1 cellular context compared by ENCODE assay signal in the genomic region with DNA sequence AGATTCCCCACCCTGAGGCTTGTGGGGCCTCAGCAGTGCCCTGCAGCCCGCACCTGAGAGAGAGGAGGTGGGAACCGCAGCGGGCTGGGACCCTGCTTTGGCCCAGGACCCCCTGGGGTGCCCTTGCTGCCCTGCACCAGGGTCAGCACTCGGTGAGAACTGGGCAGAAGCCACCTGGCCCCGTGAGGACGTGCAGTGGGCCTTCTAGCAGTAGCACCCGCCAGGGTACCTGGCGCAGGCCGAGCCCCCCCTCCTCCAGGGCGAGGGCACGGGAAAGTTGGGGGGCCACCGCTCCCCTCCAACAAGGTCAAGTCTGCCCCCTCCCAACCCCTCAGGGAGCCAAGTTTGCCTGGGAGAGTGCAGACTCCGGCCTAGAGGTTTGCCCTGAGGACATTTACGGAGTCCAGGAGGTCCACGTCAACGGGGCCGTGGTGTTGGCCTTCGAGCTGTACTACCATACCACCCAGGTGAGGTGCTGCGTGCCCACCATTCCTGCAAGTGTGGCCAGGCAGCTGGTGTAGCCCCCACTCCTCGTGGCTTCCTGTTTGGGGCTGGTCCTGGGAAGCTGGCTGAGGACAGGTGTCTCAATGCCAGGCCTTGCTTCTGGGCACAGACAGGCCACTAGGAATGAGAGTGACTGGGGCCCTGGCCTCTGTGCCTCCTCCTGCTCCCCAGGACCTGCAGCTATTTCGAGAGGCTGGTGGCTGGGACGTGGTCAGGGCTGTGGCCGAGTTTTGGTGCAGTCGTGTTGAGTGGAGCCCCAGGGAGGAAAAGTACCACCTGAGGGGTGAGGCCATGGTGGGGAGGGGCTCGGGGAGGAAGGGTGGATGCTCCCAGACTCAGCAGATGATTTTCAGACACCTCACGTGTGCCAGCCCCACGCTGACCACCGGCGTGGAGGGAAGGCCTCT.
TF ChIP-seq lines count a peak whose summit lies in the region.

No MANE protein-coding gene starts in this region.

TF ChIP-seq in H1, 55 proteins besides CTCF, POLR2A, EP300 and RAD21:
- no peak for TF ChIP-seq TAF1 (IDR thresholded peaks at IDR 0.05; ENCODE audit: low read depth, low read length)
- TF ChIP-seq ASH2L (IDR thresholded peaks at IDR 0.05; ENCODE audit: low read length), result no peak
- TF ChIP-seq POLR2AphosphoS5 (IDR thresholded peaks at IDR 0.05; ENCODE audit: low read depth, low read length), result no peak
- TF ChIP-seq FOSL1 (IDR thresholded peaks at IDR 0.05; ENCODE audit: insufficient read depth, low read depth, low read length), result no peak
- TF ChIP-seq RNF2 (IDR thresholded peaks at IDR 0.05; ENCODE audit: borderline replicate concordance, low read depth, low read length, missing control alignments, poor library complexity, severe bottlenecking), result no peak
- no peak for TF ChIP-seq EGR1 (IDR thresholded peaks at IDR 0.05; ENCODE audit: borderline replicate concordance, low read depth, low read length)
- TF ChIP-seq MAFK (IDR thresholded peaks at IDR 0.05; ENCODE audit: low read depth, low read length), result no peak
- no peak for TF ChIP-seq SP2 (IDR thresholded peaks at IDR 0.05; ENCODE audit: low read length)
- TF ChIP-seq BCL11A (IDR thresholded peaks at IDR 0.05; ENCODE audit: low read depth in 2 of 2, low read length in 2 of 2), result no peak
- TF ChIP-seq, protein P1, sequence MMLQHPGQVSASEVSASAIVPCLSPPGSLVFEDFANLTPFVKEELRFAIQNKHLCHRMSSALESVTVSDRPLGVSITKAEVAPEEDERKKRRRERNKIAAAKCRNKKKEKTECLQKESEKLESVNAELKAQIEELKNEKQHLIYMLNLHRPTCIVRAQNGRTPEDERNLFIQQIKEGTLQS (IDR thresholded peaks at IDR 0.05; ENCODE audit: insufficient read depth, low read depth, low read length), result no peak
- no peak for TF ChIP-seq ZNF274 (IDR thresholded peaks at IDR 0.05; ENCODE audit: borderline replicate concordance, extremely low read depth, low read length)
- TF ChIP-seq SAP30 (IDR thresholded peaks at IDR 0.05; ENCODE audit: insufficient read depth, insufficient replicate concordance, low read length), result no peak
- TF ChIP-seq PHF8 (conservative IDR thresholded peaks at IDR 0.05; ENCODE audit: low read depth, low read length), result no peak
- TF ChIP-seq CREB1 (IDR thresholded peaks at IDR 0.05), result no peak
- TF ChIP-seq, protein P2, sequence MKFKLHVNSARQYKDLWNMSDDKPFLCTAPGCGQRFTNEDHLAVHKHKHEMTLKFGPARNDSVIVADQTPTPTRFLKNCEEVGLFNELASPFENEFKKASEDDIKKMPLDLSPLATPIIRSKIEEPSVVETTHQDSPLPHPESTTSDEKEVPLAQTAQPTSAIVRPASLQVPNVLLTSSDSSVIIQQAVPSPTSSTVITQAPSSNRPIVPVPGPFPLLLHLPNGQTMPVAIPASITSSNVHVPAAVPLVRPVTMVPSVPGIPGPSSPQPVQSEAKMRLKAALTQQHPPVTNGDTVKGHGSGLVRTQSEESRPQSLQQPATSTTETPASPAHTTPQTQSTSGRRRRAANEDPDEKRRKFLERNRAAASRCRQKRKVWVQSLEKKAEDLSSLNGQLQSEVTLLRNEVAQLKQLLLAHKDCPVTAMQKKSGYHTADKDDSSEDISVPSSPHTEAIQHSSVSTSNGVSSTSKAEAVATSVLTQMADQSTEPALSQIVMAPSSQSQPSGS (IDR thresholded peaks at IDR 0.05; ENCODE audit: low read length), result no peak
- TF ChIP-seq JUN (IDR thresholded peaks at IDR 0.05; ENCODE audit: low read depth, low read length), result no peak
TF ChIP-seq in H1: peak in this region for 0.
